In genomic region chr13:24097064-24097463, GRCh38 we compare ENCODE assay signal across 10 cellular contexts.
A peak's percentile ranks its signal among the peaks of the same experiment; 100 is the strongest.
DNase-seq lines count a peak whose midpoint lies in the region; ATAC-seq, FAIRE-seq and TF ChIP-seq lines count a peak whose summit lies in the region.
"Had no signal": no experiment of that assay in that cellular context is flagged by ENCODE, and none has a peak within 500 bp of the region (broad histone marks: within the 10 kb centered on the region; RNA-seq: fewer than 3 reads in every experiment).

No MANE protein-coding gene starts in this region.

- no peaks in the 10 kb centered on the region for H3K36me3 ChIP-seq in mucosa of descending colon (ENCODE audit: low read depth)
- no peaks in the 10 kb centered on the region for H3K36me3 ChIP-seq in neuronal stem cell (replicated peaks in 1 of 2; ENCODE audit: control insufficient read depth in 2 of 2, insufficient read depth in 2 of 2, low read length in 2 of 2)

- no peak overlapping the region for H4K8ac ChIP-seq in neuronal stem cell (ENCODE audit: low read depth, low read length)

- H3K4me3 ChIP-seq in A549: no peak overlapping the region
- no peak overlapping the region for H3K4me3 ChIP-seq in mucosa of descending colon
- no peak overlapping the region for H3K4me3 ChIP-seq in neuronal stem cell (ENCODE audit: low read length in 2 of 2)

- H2BK12ac ChIP-seq in neuronal stem cell (ENCODE audit: low read length): no peak overlapping the region

- no peak for TF ChIP-seq RAD21 in A549 (conservative IDR thresholded peaks at IDR 0.05 in 1 of 2, IDR thresholded peaks at IDR 0.05 in 1 of 2)

- no peak for FAIRE-seq in A549 (lab: Jason Lieb, UNC)
- FAIRE-seq: colon had no signal

- TF ChIP-seq EP300 in A549 (IDR thresholded peaks at IDR 0.05): no peak

- no peak overlapping the region for H2BK120ac ChIP-seq in neuronal stem cell (ENCODE audit: low read depth, low read length)

- H3K23ac ChIP-seq in neuronal stem cell (ENCODE audit: low read depth, low read length, poor library complexity): no peak overlapping the region

- no peak for TF ChIP-seq POLR2A in A549 (IDR thresholded peaks at IDR 0.05; ENCODE audit: low read length)

- WGBS in A549 (ENCODE audit: missing lambda C conversion rate): 73% methylated on average over 4 of the region's 4 CpGs
- no CpG with 5 or more reads among the region's 4 CpGs for WGBS in neuronal stem cell (ENCODE audit: extremely low coverage in 2 of 2, insufficient read length in 2 of 2, insufficient replicate concordance in 1 of 2), 2 donors

- H3K27ac ChIP-seq in A549 (peak overlapping the region in 1 of 2 experiments; percentile 50; a peak in 1 of 6 replicates), neuronal stem cell (replicated peaks; ENCODE audit: low read length) (no peak overlapping the region)

- H3K79me1 ChIP-seq in neuronal stem cell (ENCODE audit: low read depth, low read length): no peaks in the 10 kb centered on the region

- no peak overlapping the region for H4K91ac ChIP-seq in neuronal stem cell (ENCODE audit: low read depth, low read length, poor library complexity)

- no peak overlapping the region for H3K18ac ChIP-seq in neuronal stem cell (ENCODE audit: low read length)

- H2AFZ ChIP-seq in neuronal stem cell (ENCODE audit: low read length): no peak overlapping the region

- no peak overlapping the region for H3K4ac ChIP-seq in neuronal stem cell (ENCODE audit: low read length)

- H3K9me3 ChIP-seq in A549: no peaks in the 10 kb centered on the region
- H3K9me3 ChIP-seq in mucosa of descending colon: no peaks in the 10 kb centered on the region
- H3K9me3 ChIP-seq in neuronal stem cell (replicated peaks in 1 of 2; ENCODE audit: control insufficient read depth in 2 of 2, insufficient read depth in 1 of 2, low read depth in 1 of 2, low read length in 2 of 2): peaks cover 1 to 23% of the 10 kb centered on the region in 2 donors

- ATAC-seq in A549 (no peak), GM19463 (IDR thresholded peaks at IDR 0.05; ENCODE audit: unreplicated experiment) (peak; percentile 92), HG03139 (IDR thresholded peaks at IDR 0.05; ENCODE audit: unreplicated experiment) (no peak), mucosa of descending colon (no peak)

- H3K27me3 ChIP-seq in neuronal stem cell (ENCODE audit: control insufficient read depth in 3 of 3, insufficient read depth in 3 of 3, low read depth in 1 of 3, low read length in 3 of 3): no peaks in the 10 kb centered on the region

- H3K4me1 ChIP-seq in A549: peaks cover 9% of the 10 kb centered on the region; the same call in 2 of the 3 replicates
- H3K4me1 ChIP-seq in mucosa of descending colon (ENCODE audit: low read depth): peaks cover 4% of the 10 kb centered on the region
- H3K4me1 ChIP-seq in neuronal stem cell (ENCODE audit: control insufficient read depth in 2 of 2, insufficient read depth in 1 of 2, low read depth in 1 of 2, low read length in 2 of 2): peaks cover 21 to 33% of the 10 kb centered on the region in 2 donors

- no peak overlapping the region for H3K14ac ChIP-seq in neuronal stem cell (ENCODE audit: low read length)

- H3K4me2 ChIP-seq in A549 (0 out of 3 replicates have a peak overlapping the region, but pooled peaks have one; percentile 25), neuronal stem cell (ENCODE audit: insufficient read depth, low read length, poor library complexity, severe bottlenecking) (no peak overlapping the region)

- no peak for TF ChIP-seq CTCF in A549 (IDR thresholded peaks at IDR 0.05)
- TF ChIP-seq CTCF in mucosa of descending colon (IDR thresholded peaks at IDR 0.05): no peak

- DNase-seq in A549 (ENCODE audit: low read depth in 1 of 2, low spot score in 1 of 2) (peak in 1 of 2 experiments; percentile 5), SKM-1 (lab: John Stamatoyannopoulos, UW; ENCODE audit: unreplicated experiment) (peak; percentile 28), fibroblast of peridontal ligament (ENCODE audit: extremely low read depth) (peak; percentile 71), mucosa of descending colon (no peak), neuronal stem cell (ENCODE audit: low spot score) (no peak)
- no peak for DNase-seq in effector CD8-positive, alpha-beta T cell (lab: John Stamatoyannopoulos, UW)
- DNase-seq: NCI-H2029 had no signal

- H2BK5ac ChIP-seq in neuronal stem cell (ENCODE audit: low read length): no peak overlapping the region

- POLR2A ChIA-PET in A549 (lab: Yijun Ruan, JAX): no interaction called here

- H2BK15ac ChIP-seq in neuronal stem cell (ENCODE audit: low read length): no peak overlapping the region

- H2AK5ac ChIP-seq in neuronal stem cell (ENCODE audit: low read depth, low read length): no peak overlapping the region

- intact Hi-C loops in mucosa of descending colon (cut with DNase I, micrococcal nuclease): no loop called here

- CTCF ChIA-PET in A549 (lab: Yijun Ruan, JAX): interaction anchor here (1.0 kb wide), 1 partner anchor 137 kb away, joined by 4 read pairs; no protein-coding TSS in a partner anchor

- H3K9ac ChIP-seq in neuronal stem cell (ENCODE audit: low read depth, low read length, poor library complexity): no peak overlapping the region

TF ChIP-seq in A549, 52 proteins besides CTCF, POLR2A, EP300 and RAD21:
- TF ChIP-seq EHF (CRISPR knock-in tag; IDR thresholded peaks at IDR 0.05): no peak
- TF ChIP-seq GATA3 (IDR thresholded peaks at IDR 0.05; ENCODE audit: borderline replicate concordance): no peak
- TF ChIP-seq FOXS1 (CRISPR knock-in tag; IDR thresholded peaks at IDR 0.05): no peak
- 0 out of 4 replicates have a peak, but pooled peaks have one; percentile 4 to 25 for TF ChIP-seq CEBPB (IDR thresholded peaks at IDR 0.05)
- no peak for TF ChIP-seq FOSB (CRISPR knock-in tag; IDR thresholded peaks at IDR 0.05)
TF ChIP-seq in A549: peak in this region for 1.

Comparison
In these comparisons a context has a peak if more than half of its experiments do, and no peak if none do; other contexts are left out.
1. DNase-seq: peak in SKM-1 (single experiment) and fibroblast of peridontal ligament (single experiment); none in mucosa of descending colon (0 of 3), effector CD8-positive, alpha-beta T cell (single experiment) and neuronal stem cell (single experiment).